In genomic region chr18:74023220-74023619, GRCh38 we compare ENCODE assay signal across 18 cellular contexts.
"Had no signal": no experiment of that assay in that cellular context is flagged by ENCODE, and none has a peak within 500 bp of the region (broad histone marks: within the 10 kb centered on the region; RNA-seq: fewer than 3 reads in every experiment).

No MANE protein-coding gene starts in this region.

- H3K9ac ChIP-seq: parathyroid adenoma had no signal

- H3K79me2 ChIP-seq: parathyroid adenoma had no signal

- ATAC-seq: activated CD8-positive, alpha-beta T cell treated with anti-CD3 and anti-CD28 coated beads, Interleukin-2, amount 10 ng/mL, durations not matched to agents 7 days and 5 days; activated T-cell treated with anti-CD3 and anti-CD28 coated beads, Interleukin-2, amount 50 U/mL, for 72 hours; left cardiac atrium; lower lobe of right lung had no signal

- DNase-seq: activated B cell treated with CpG ODN at 0.5 μM for 24 hours; activated CD4-positive, alpha-beta T cell treated with anti-CD3 and anti-CD28 coated beads for 48 hours; activated CD8-positive, alpha-beta memory T cell treated with anti-CD3 and anti-CD28 coated beads, Interleukin-2, amount 50 U/mL, for 48 hours; activated CD8-positive, alpha-beta T cell treated with anti-CD3 and anti-CD28 coated beads, Interleukin-2, amount 10 ng/mL, durations not matched to agents 7 days and 5 days; activated gamma-delta T cell treated with Interleukin-2 at 50 U/mL for 16 hours; activated T-cell treated with anti-CD3 and anti-CD28 coated beads, Interleukin-2, amount 50 U/mL, for 72 hours; amniotic stem cell; central memory CD4-positive, alpha-beta T cell; colonic mucosa; esophagus squamous epithelium; glutamatergic neuron; left cardiac atrium; lower lobe of right lung; stimulated activated CD4-positive, alpha-beta T cell treated with anti-CD3 and anti-CD28 coated beads, Interleukin-1b, Interleukin-23, amount 100 ng/mL, for 48 hours had no signal

- H3K4me1 ChIP-seq: colonic mucosa, esophagus squamous epithelium, lower lobe of right lung, parathyroid adenoma had no signal

- H2AFZ ChIP-seq: parathyroid adenoma had no signal

- H3K36me3 Mint-ChIP-seq: activated naive CD8-positive, alpha-beta T cell; mesothelial cell of epicardium had no signal

- H3K9me3 ChIP-seq: colonic mucosa, esophagus squamous epithelium, lower lobe of right lung, thoracic aorta had no signal

- H3K4me3 Mint-ChIP-seq: activated B cell treated with CpG ODN at 0.5 μM for 24 hours; activated CD8-positive, alpha-beta T cell treated with anti-CD3 and anti-CD28 coated beads, Interleukin-2, amount 10 ng/mL, durations not matched to agents 7 days and 5 days; activated naive CD8-positive, alpha-beta T cell; activated T-cell treated with anti-CD3 and anti-CD28 coated beads, Interleukin-2, amount 50 U/mL, for 72 hours; mesothelial cell of epicardium had no signal

- H3K36me3 ChIP-seq: colonic mucosa, esophagus squamous epithelium, lower lobe of right lung, thoracic aorta had no signal

- H3K27ac ChIP-seq: colonic mucosa, esophagus squamous epithelium, lower lobe of right lung, parathyroid adenoma, thoracic aorta had no signal

- H3K4me1 Mint-ChIP-seq: activated B cell treated with CpG ODN at 0.5 μM for 24 hours, mesothelial cell of epicardium had no signal

- H3K9me3 Mint-ChIP-seq: activated T-cell treated with anti-CD3 and anti-CD28 coated beads, Interleukin-2, amount 50 U/mL, for 72 hours; mesothelial cell of epicardium had no signal

- H3K4me3 ChIP-seq: colonic mucosa, esophagus squamous epithelium, lower lobe of right lung, thoracic aorta had no signal

- H3K27ac Mint-ChIP-seq: activated B cell treated with CpG ODN at 0.5 μM for 24 hours; activated CD8-positive, alpha-beta T cell treated with anti-CD3 and anti-CD28 coated beads, Interleukin-2, amount 10 ng/mL, durations not matched to agents 7 days and 5 days; activated naive CD8-positive, alpha-beta T cell; activated T-cell treated with anti-CD3 and anti-CD28 coated beads, Interleukin-2, amount 50 U/mL, for 72 hours; mesothelial cell of epicardium had no signal

- H3K27me3 ChIP-seq: colonic mucosa, esophagus squamous epithelium had no signal
